Comparison of ENCODE assay signal across 1 cellular context in genomic region chr9:26939934-26940711, GRCh38.
TF ChIP-seq lines count a peak whose summit lies in the region.

No MANE protein-coding gene starts in this region.

TF ChIP-seq in H1, 55 proteins besides CTCF, POLR2A, EP300 and RAD21:
- TF ChIP-seq CHD1 (IDR thresholded peaks at IDR 0.05; ENCODE audit: low read depth, low read length) (no peak), SIX5 (IDR thresholded peaks at IDR 0.05; ENCODE audit: low read depth, low read length) (no peak), GABPA (IDR thresholded peaks at IDR 0.05; ENCODE audit: borderline replicate concordance, insufficient read depth, low read length) (no peak), BACH1 (IDR thresholded peaks at IDR 0.05; ENCODE audit: low read length) (no peak), EGR1 (IDR thresholded peaks at IDR 0.05; ENCODE audit: borderline replicate concordance, low read depth, low read length) (no peak), HDAC6 (IDR thresholded peaks at IDR 0.05; ENCODE audit: low read depth, low read length) (no peak), MAFK (IDR thresholded peaks at IDR 0.05; ENCODE audit: low read depth, low read length) (no peak), HDAC2 (IDR thresholded peaks at IDR 0.05; ENCODE audit: borderline replicate concordance in 1 of 2, low read depth in 2 of 2, low read length in 2 of 2) (no peak), SP4 (IDR thresholded peaks at IDR 0.05; ENCODE audit: low read length) (no peak), GTF2F1 (IDR thresholded peaks at IDR 0.05; ENCODE audit: borderline replicate concordance, low read depth, low read length) (no peak), SP2 (IDR thresholded peaks at IDR 0.05; ENCODE audit: low read length) (no peak), TAF7 (optimal IDR thresholded peaks at IDR 0.05; ENCODE audit: borderline replicate concordance, low read depth, low read length) (no peak), FOSL1 (IDR thresholded peaks at IDR 0.05; ENCODE audit: insufficient read depth, low read depth, low read length) (no peak), SP1 (IDR thresholded peaks at IDR 0.05; ENCODE audit: low read depth, low read length) (no peak), CREB1 (IDR thresholded peaks at IDR 0.05) (no peak), RFX5 (IDR thresholded peaks at IDR 0.05; ENCODE audit: borderline replicate concordance, low read depth, low read length) (no peak), TCF12 (IDR thresholded peaks at IDR 0.05; ENCODE audit: low read depth, low read length) (no peak), CBX8 (IDR thresholded peaks at IDR 0.05; ENCODE audit: borderline replicate concordance, low read depth, low read length) (no peak)
